ENCODE assay signal across 9 cellular contexts in genomic region chr6:156131221-156131903, GRCh38.
DNase-seq lines count a peak whose midpoint lies in the region; ATAC-seq and TF ChIP-seq lines count a peak whose summit lies in the region.
"Had no signal": no experiment of that assay in that cellular context is flagged by ENCODE, and none has a peak within 500 bp of the region (broad histone marks: within the 10 kb centered on the region; RNA-seq: fewer than 3 reads in every experiment).

No MANE protein-coding gene starts in this region.

- H3K4me1 ChIP-seq in BLaER1 (peaks cover 15% of the 10 kb centered on the region), OCI-LY7 (ENCODE audit: insufficient read depth, low read length, poor library complexity, severe bottlenecking) (peaks cover 8% of the 10 kb centered on the region)

- ATAC-seq in GM19351 (IDR thresholded peaks at IDR 0.05; ENCODE audit: unreplicated experiment): peak; percentile 100
- peak; percentile 91 for ATAC-seq in HG02970 (IDR thresholded peaks at IDR 0.05; ENCODE audit: low FRiP score, unreplicated experiment)

- POLR2A ChIA-PET in OCI-LY7 (lab: Charles Lee): interaction anchor here (0.9 to 1.4 kb wide), 3 partner anchors 10 to 24 kb away, joined by 3 to 4 read pairs (median 4); no protein-coding TSS in a partner anchor
- POLR2A ChIA-PET in HEK293T (lab: Yijun Ruan, JAX): no interaction called here

- H3K4me1 Mint-ChIP-seq in immature natural killer cell: peaks cover 0 to 4% of the 10 kb centered on the region in 2 donors
- H3K4me1 Mint-ChIP-seq: activated naive CD4-positive, alpha-beta T cell treated with anti-CD3 and anti-CD28 coated beads, Interleukin-2, amount 50 U/mL, for 24 hours had no signal

- BruUV-seq in OCI-LY7 (replicated peaks; lab: Mats Ljungman, UMichigan): no TSS peak

- H4K20me1 ChIP-seq in BLaER1 (no peaks in the 10 kb centered on the region), OCI-LY7 (ENCODE audit: insufficient read depth, low read length) (no peaks in the 10 kb centered on the region)

- TF ChIP-seq CTCF in OCI-LY7 (conservative IDR thresholded peaks at IDR 0.05; ENCODE audit: low read length): no peak

- CTCF ChIA-PET in OCI-LY7 (lab: Charles Lee; ENCODE audit: unreplicated experiment): no interaction called here
- CTCF ChIA-PET in HEK293T (lab: Yijun Ruan, JAX): no interaction called here

- peak overlapping the region; percentile 69 for H3K4me2 ChIP-seq in BLaER1
- no peak overlapping the region for H3K4me2 ChIP-seq in OCI-LY7 (ENCODE audit: low read length)

- peaks cover 0 to 10% (median 2%) of the 10 kb centered on the region in 6 donors for H3K9me3 Mint-ChIP-seq in immature natural killer cell

- H3K27me3 Mint-ChIP-seq in immature natural killer cell (ENCODE audit: low read depth in 3 of 3): peaks cover 0 to 5% (median 2%) of the 10 kb centered on the region in 3 donors
- H3K27me3 Mint-ChIP-seq: activated naive CD4-positive, alpha-beta T cell treated with anti-CD3 and anti-CD28 coated beads, Interleukin-2, amount 50 U/mL, for 24 hours had no signal

- no peak overlapping the region for H3K4me3 Mint-ChIP-seq in immature natural killer cell
- H3K4me3 Mint-ChIP-seq: activated naive CD4-positive, alpha-beta T cell treated with anti-CD3 and anti-CD28 coated beads, Interleukin-2, amount 50 U/mL, for 24 hours had no signal

- H3K9me2 ChIP-seq in OCI-LY7 (ENCODE audit: insufficient read depth, low read length): no peaks in the 10 kb centered on the region

- peak overlapping the region; percentile 68; the same call in 1 of the 2 replicates for H3K27ac ChIP-seq in BLaER1
- no peak overlapping the region for H3K27ac ChIP-seq in OCI-LY7 (ENCODE audit: low read depth, low read length, poor library complexity, severe bottlenecking)

- H3K9me3 ChIP-seq in BLaER1: peaks cover 25% of the 10 kb centered on the region
- peaks cover 16% of the 10 kb centered on the region for H3K9me3 ChIP-seq in OCI-LY7 (ENCODE audit: low read length)

- DNase-seq in OCI-LY7 (ENCODE audit: low spot score) (peak; percentile 52), HuH-7.5 (ENCODE audit: low spot score) (no peak), KG1 (lab: John Stamatoyannopoulos, UW) (no peak), immature natural killer cell (no peak), HEK293T (ENCODE audit: extremely low spot score) (no peak)

- H3K79me2 ChIP-seq in OCI-LY7 (ENCODE audit: insufficient read depth, low read depth, low read length): no peaks in the 10 kb centered on the region

- peak overlapping the region; percentile 27; the same call in 1 of the 2 replicates for H2AFZ ChIP-seq in OCI-LY7 (ENCODE audit: low read length)

- H3K27ac Mint-ChIP-seq in immature natural killer cell: no peak overlapping the region
- H3K27ac Mint-ChIP-seq: activated naive CD4-positive, alpha-beta T cell treated with anti-CD3 and anti-CD28 coated beads, Interleukin-2, amount 50 U/mL, for 24 hours had no signal

- H3K27me3 ChIP-seq in BLaER1: no peaks in the 10 kb centered on the region

- no peaks in the 10 kb centered on the region for H3K36me3 ChIP-seq in BLaER1
- no peaks in the 10 kb centered on the region for H3K36me3 ChIP-seq in OCI-LY7 (ENCODE audit: insufficient read depth, low read length)

- H3K4me3 ChIP-seq in BLaER1 (no peak overlapping the region), OCI-LY7 (ENCODE audit: low read depth, low read length, poor library complexity, severe bottlenecking) (no peak overlapping the region)

- H3K9ac ChIP-seq in BLaER1: peak overlapping the region; percentile 23

- intact Hi-C loops in OCI-LY7 (cut with micrococcal nuclease; ENCODE audit: unreplicated experiment): no loop called here

- H3K36me3 Mint-ChIP-seq in immature natural killer cell: no peaks in the 10 kb centered on the region

TF ChIP-seq in HEK293T, 16 proteins besides CTCF, POLR2A, EP300 and RAD21:
- no peak for TF ChIP-seq TARDBP (IDR thresholded peaks at IDR 0.05)
- no peak for TF ChIP-seq ARNT (IDR thresholded peaks at IDR 0.05)
- no peak for TF ChIP-seq PKNOX1 (IDR thresholded peaks at IDR 0.05)
- TF ChIP-seq HDGF (IDR thresholded peaks at IDR 0.05; ENCODE audit: borderline replicate concordance): no peak
- TF ChIP-seq SP1 (IDR thresholded peaks at IDR 0.05): no peak
- no peak for TF ChIP-seq L3MBTL2 (conservative IDR thresholded peaks at IDR 0.05)
- TF ChIP-seq CTBP1 (IDR thresholded peaks at IDR 0.05; ENCODE audit: borderline replicate concordance): no peak
- no peak for TF ChIP-seq FOXK2 (IDR thresholded peaks at IDR 0.05)
- TF ChIP-seq NFRKB (IDR thresholded peaks at IDR 0.05): no peak
- no peak for TF ChIP-seq LEF1 (IDR thresholded peaks at IDR 0.05; ENCODE audit: borderline replicate concordance)
- TF ChIP-seq SUZ12 (IDR thresholded peaks at IDR 0.05): no peak
- no peak for TF ChIP-seq FOXA1 (IDR thresholded peaks at IDR 0.05)
- TF ChIP-seq FOXM1 (IDR thresholded peaks at IDR 0.05; ENCODE audit: borderline replicate concordance): no peak
- no peak for TF ChIP-seq ZNF384 (IDR thresholded peaks at IDR 0.05)
